Comparison of ENCODE assay signal across 8 cellular contexts in the genomic region with DNA sequence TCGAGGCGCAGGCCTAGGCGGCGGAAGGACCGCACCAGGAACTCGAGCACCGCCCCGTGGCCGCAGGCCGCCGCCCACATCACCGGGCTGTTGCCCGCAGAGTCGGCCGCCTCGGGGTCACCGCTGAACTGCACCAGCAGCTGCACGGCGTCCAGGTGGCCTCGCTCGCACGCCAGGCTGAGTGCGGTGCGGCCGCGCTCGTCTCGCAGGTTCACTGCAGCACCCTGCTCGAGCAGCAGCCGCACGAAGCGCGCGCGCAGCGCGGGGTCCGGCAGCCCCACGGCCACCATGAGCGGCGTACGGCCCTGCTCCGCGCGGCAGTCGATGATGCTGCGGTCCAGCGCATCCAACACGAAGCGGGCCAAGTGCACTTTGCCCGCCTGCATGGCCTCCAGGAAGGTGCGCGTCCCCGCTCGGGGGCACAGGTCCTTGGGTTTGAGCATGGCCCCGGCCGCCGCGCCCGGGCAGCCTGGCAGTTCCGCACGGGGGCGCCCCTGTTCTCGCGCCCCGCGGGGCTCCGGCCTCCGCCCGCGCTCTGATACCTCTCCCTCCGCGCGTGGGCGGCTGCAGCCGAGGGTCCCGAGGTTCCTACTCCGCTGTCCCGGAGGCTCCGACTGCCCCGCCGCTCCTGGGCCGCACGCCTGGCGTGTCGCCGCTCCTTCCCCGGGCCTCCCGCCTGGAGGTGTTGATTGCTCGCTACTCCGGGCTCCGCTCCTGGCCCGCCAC. TPM values are rescaled to one million over a fixed set of nuclear protein-coding genes. Genes with fewer than 3 reads are reported as not detected.
A peak's percentile ranks its signal among the peaks of the same experiment; 100 is the strongest.
DNase-seq lines count a peak whose midpoint lies in the region; ATAC-seq and TF ChIP-seq lines count a peak whose summit lies in the region.

No MANE protein-coding gene starts in this region.

- peak overlapping the region; percentile 16 for H4K8ac ChIP-seq in mesenchymal stem cell (ENCODE audit: low read length)

- no peak overlapping the region for H3K18ac ChIP-seq in mesenchymal stem cell (ENCODE audit: low read depth in 1 of 2, low read length in 2 of 2)

- H3K27me3 ChIP-seq in mesenchymal stem cell (ENCODE audit: control insufficient read depth in 1 of 2, insufficient read depth in 1 of 2, low read length in 2 of 2) (peaks cover 55 to 66% of the 10 kb centered on the region in 2 experiments), stomach smooth muscle (ENCODE audit: control insufficient read depth in 1 of 2, insufficient read depth in 2 of 2, low read length in 2 of 2) (peaks cover 12 to 49% of the 10 kb centered on the region in 2 donors)

- peak overlapping the region; percentile 95 for H3K4me2 ChIP-seq in mesenchymal stem cell (ENCODE audit: low read length, poor library complexity, severe bottlenecking)

- H3K27ac ChIP-seq in mesenchymal stem cell (ENCODE audit: low read length, poor library complexity, severe bottlenecking) (no peak overlapping the region), stomach smooth muscle (ENCODE audit: low read length) (no peak overlapping the region)

- no peaks in the 10 kb centered on the region for H3K36me3 ChIP-seq in mesenchymal stem cell (ENCODE audit: control insufficient read depth in 1 of 2, insufficient read depth in 2 of 2, low read depth in 1 of 2, low read length in 2 of 2)
- no peaks in the 10 kb centered on the region for H3K36me3 ChIP-seq in stomach smooth muscle (ENCODE audit: control insufficient read depth in 2 of 2, insufficient read depth in 2 of 2, low read length in 2 of 2)

- peak; percentile 56; the same call in 1 of the 3 replicates for TF ChIP-seq CTCF in GM12872 (IDR thresholded peaks at IDR 0.05; ENCODE audit: insufficient read depth, low read depth, low read length)
- TF ChIP-seq CTCF in WI38 (IDR thresholded peaks at IDR 0.05; ENCODE audit: low read depth, low read length), result 0 out of 2 replicates have a peak, but pooled peaks have one; percentile 21

- H3K14ac ChIP-seq in mesenchymal stem cell (ENCODE audit: low read length in 2 of 2), result peak overlapping the region in 1 of 2 experiments; percentile 51

- DNase-seq in M059J (ENCODE audit: low read depth), result peak; percentile 25
- DNase-seq in dermis blood vessel endothelial cell, result peak; percentile 48
- peak; percentile 34 for DNase-seq in mesenchymal stem cell

- H3K4me3 ChIP-seq in WI38 (ENCODE audit: low read depth, low read length) (peak overlapping the region; percentile 37), mesenchymal stem cell (ENCODE audit: insufficient read depth in 1 of 2, low read depth in 1 of 2, low read length in 2 of 2) (peak overlapping the region; percentile 63 to 65), stomach smooth muscle (ENCODE audit: low read length in 2 of 2) (peak overlapping the region; percentile 53 to 74)

- no peak overlapping the region for H2AK5ac ChIP-seq in mesenchymal stem cell (ENCODE audit: low read length, severe bottlenecking)

- peak overlapping the region in 1 of 2 experiments; percentile 57 for H3K4ac ChIP-seq in mesenchymal stem cell (ENCODE audit: low read depth in 1 of 2, low read length in 2 of 2)

- no peak overlapping the region for H4K91ac ChIP-seq in mesenchymal stem cell (ENCODE audit: low read length)

- H3K4me1 ChIP-seq in mesenchymal stem cell (ENCODE audit: control insufficient read depth, insufficient read depth, low read depth, low read length) (peaks cover 48% of the 10 kb centered on the region), stomach smooth muscle (ENCODE audit: control insufficient read depth, insufficient read depth, low read length) (peaks cover 55% of the 10 kb centered on the region)

- H2AFZ ChIP-seq in mesenchymal stem cell (ENCODE audit: low read depth, low read length), result peak overlapping the region; percentile 56

- H3K23ac ChIP-seq in mesenchymal stem cell (ENCODE audit: low read length in 2 of 2), result peak overlapping the region in 1 of 2 experiments; percentile 85

- no peaks in the 10 kb centered on the region for H3K9me3 ChIP-seq in mesenchymal stem cell (ENCODE audit: control insufficient read depth, low read length)
- no peaks in the 10 kb centered on the region for H3K9me3 ChIP-seq in stomach smooth muscle (ENCODE audit: control insufficient read depth in 2 of 2, low read length in 2 of 2)

- H2BK120ac ChIP-seq in mesenchymal stem cell (ENCODE audit: low read depth, low read length), result no peak overlapping the region

- ATAC-seq in GM21515 (IDR thresholded peaks at IDR 0.05; ENCODE audit: unreplicated experiment) (no peak), HG03196 (IDR thresholded peaks at IDR 0.05; ENCODE audit: unreplicated experiment) (no peak)

- H3K9ac ChIP-seq in mesenchymal stem cell (ENCODE audit: low read length) (no peak overlapping the region), stomach smooth muscle (ENCODE audit: low read length in 2 of 2) (no peak overlapping the region)

- H2BK5ac ChIP-seq in mesenchymal stem cell (ENCODE audit: low read depth, low read length, poor library complexity, severe bottlenecking), result no peak overlapping the region

- no peaks in the 10 kb centered on the region for H3K79me1 ChIP-seq in mesenchymal stem cell (replicated peaks; ENCODE audit: low read length, poor library complexity, severe bottlenecking)

- no peak overlapping the region for H2BK15ac ChIP-seq in mesenchymal stem cell (ENCODE audit: low read depth, poor library complexity, severe bottlenecking)

- under 1% methylated on average over 87 of the region's 93 CpGs for WGBS in mesenchymal stem cell

- H2BK12ac ChIP-seq in mesenchymal stem cell (ENCODE audit: low read length in 2 of 2), result peak overlapping the region in 1 of 2 experiments; percentile 64

RNA-seq across cellular contexts. Expression of a gene that starts 0.6 kb away (rescaled TPM):
- total RNA-seq in M059J (2014; rRNA removed; shearing (Covaris generic)), result not detected in 2 replicates
- not detected in 2 replicates for total RNA-seq in dermis blood vessel endothelial cell
- polyA plus RNA-seq in mesenchymal stem cell (2013, experiment 1 of 2), result not detected
- not detected for polyA plus RNA-seq in mesenchymal stem cell (2013, experiment 2 of 2)

RNA-seq across cellular contexts. Expression of a gene that starts 25.4 kb away (rescaled TPM):
- total RNA-seq in M059J (2014; rRNA removed; shearing (Covaris generic)), result not detected in 2 replicates
- total RNA-seq in dermis blood vessel endothelial cell, result under 0.01 and 0.05 TPM in 2 replicates
- polyA plus RNA-seq in mesenchymal stem cell (2013, experiment 1 of 2), result 14.0 TPM
- 13.9 TPM for polyA plus RNA-seq in mesenchymal stem cell (2013, experiment 2 of 2)

RNA-seq across cellular contexts. Expression of a gene that starts 41.2 kb away (rescaled TPM):
- total RNA-seq in M059J (2014; rRNA removed; shearing (Covaris generic)), result 21.6 and 29.3 TPM in 2 replicates
- total RNA-seq in dermis blood vessel endothelial cell, result 14.9 and 20.3 TPM in 2 replicates
- polyA plus RNA-seq in mesenchymal stem cell (2013, experiment 1 of 2), result 75.5 TPM
- 80.9 TPM for polyA plus RNA-seq in mesenchymal stem cell (2013, experiment 2 of 2)

RNA-seq across cellular contexts. Expression of a gene that starts 43.4 kb away (rescaled TPM):
- total RNA-seq in M059J (2014; rRNA removed; shearing (Covaris generic)), result 9.8 and 13.0 TPM in 2 replicates
- not detected in 2 replicates for total RNA-seq in dermis blood vessel endothelial cell
- 0.18 TPM for polyA plus RNA-seq in mesenchymal stem cell (2013, experiment 1 of 2)
- polyA plus RNA-seq in mesenchymal stem cell (2013, experiment 2 of 2), result 0.10 TPM

RNA-seq across cellular contexts. Expression of a gene that starts 58.4 kb away (rescaled TPM):
- 9.4 and 14.1 TPM in 2 replicates for total RNA-seq in M059J (2014; rRNA removed; shearing (Covaris generic))
- 10.0 and 21.9 TPM in 2 replicates for total RNA-seq in dermis blood vessel endothelial cell
- 34.5 TPM for polyA plus RNA-seq in mesenchymal stem cell (2013, experiment 1 of 2)
- 31.6 TPM for polyA plus RNA-seq in mesenchymal stem cell (2013, experiment 2 of 2)
